Comparison of ENCODE assay signal across 1 cellular context in genomic region chr5:137657073-137657472, GRCh38.
TF ChIP-seq lines count a peak whose summit lies in the region.

No MANE protein-coding gene starts in this region.

TF ChIP-seq in GM23338, 12 proteins besides CTCF, POLR2A, EP300 and RAD21 (continued from another document):
- TF ChIP-seq, protein P1, sequence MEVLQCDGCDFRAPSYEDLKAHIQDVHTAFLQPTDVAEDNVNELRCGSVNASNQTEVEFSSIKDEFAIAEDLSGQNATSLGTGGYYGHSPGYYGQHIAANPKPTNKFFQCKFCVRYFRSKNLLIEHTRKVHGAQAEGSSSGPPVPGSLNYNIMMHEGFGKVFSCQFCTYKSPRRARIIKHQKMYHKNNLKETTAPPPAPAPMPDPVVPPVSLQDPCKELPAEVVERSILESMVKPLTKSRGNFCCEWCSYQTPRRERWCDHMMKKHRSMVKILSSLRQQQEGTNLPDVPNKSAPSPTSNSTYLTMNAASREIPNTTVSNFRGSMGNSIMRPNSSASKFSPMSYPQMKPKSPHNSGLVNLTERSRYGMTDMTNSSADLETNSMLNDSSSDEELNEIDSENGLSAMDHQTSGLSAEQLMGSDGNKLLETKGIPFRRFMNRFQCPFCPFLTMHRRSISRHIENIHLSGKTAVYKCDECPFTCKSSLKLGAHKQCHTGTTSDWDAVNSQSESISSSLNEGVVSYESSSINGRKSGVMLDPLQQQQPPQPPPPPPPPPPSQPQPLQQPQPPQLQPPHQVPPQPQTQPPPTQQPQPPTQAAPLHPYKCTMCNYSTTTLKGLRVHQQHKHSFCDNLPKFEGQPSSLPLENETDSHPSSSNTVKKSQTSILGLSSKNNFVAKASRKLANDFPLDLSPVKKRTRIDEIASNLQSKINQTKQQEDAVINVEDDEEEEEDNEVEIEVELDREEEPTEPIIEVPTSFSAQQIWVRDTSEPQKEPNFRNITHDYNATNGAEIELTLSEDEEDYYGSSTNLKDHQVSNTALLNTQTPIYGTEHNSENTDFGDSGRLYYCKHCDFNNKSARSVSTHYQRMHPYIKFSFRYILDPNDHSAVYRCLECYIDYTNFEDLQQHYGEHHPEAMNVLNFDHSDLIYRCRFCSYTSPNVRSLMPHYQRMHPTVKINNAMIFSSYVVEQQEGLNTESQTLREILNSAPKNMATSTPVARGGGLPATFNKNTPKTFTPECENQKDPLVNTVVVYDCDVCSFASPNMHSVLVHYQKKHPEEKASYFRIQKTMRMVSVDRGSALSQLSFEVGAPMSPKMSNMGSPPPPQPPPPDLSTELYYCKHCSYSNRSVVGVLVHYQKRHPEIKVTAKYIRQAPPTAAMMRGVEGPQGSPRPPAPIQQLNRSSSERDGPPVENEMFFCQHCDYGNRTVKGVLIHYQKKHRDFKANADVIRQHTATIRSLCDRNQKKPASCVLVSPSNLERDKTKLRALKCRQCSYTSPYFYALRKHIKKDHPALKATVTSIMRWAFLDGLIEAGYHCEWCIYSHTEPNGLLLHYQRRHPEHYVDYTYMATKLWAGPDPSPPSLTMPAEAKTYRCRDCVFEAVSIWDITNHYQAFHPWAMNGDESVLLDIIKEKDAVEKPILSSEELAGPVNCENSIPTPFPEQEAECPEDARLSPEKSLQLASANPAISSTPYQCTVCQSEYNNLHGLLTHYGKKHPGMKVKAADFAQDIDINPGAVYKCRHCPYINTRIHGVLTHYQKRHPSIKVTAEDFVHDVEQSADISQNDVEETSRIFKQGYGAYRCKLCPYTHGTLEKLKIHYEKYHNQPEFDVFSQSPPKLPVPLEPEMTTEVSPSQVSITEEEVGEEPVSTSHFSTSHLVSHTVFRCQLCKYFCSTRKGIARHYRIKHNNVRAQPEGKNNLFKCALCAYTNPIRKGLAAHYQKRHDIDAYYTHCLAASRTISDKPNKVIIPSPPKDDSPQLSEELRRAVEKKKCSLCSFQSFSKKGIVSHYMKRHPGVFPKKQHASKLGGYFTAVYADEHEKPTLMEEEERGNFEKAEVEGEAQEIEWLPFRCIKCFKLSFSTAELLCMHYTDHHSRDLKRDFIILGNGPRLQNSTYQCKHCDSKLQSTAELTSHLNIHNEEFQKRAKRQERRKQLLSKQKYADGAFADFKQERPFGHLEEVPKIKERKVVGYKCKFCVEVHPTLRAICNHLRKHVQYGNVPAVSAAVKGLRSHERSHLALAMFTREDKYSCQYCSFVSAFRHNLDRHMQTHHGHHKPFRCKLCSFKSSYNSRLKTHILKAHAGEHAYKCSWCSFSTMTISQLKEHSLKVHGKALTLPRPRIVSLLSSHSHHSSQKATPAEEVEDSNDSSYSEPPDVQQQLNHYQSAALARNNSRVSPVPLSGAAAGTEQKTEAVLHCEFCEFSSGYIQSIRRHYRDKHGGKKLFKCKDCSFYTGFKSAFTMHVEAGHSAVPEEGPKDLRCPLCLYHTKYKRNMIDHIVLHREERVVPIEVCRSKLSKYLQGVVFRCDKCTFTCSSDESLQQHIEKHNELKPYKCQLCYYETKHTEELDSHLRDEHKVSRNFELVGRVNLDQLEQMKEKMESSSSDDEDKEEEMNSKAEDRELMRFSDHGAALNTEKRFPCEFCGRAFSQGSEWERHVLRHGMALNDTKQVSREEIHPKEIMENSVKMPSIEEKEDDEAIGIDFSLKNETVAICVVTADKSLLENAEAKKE (CRISPR knock-in tag; IDR thresholded peaks at IDR 0.05), result no peak
- TF ChIP-seq REST (IDR thresholded peaks at IDR 0.05; ENCODE audit: unreplicated experiment), result no peak
- TF ChIP-seq STAT1 (IDR thresholded peaks at IDR 0.05; ENCODE audit: unreplicated experiment), result no peak
- no peak for TF ChIP-seq CREB1 (CRISPR knock-in tag; IDR thresholded peaks at IDR 0.05; ENCODE audit: low read depth)
- no peak for TF ChIP-seq ZNF331 (CRISPR knock-in tag; IDR thresholded peaks at IDR 0.05; ENCODE audit: low read depth)
- no peak for TF ChIP-seq ETS1 (IDR thresholded peaks at IDR 0.05)
- TF ChIP-seq ZNF114 (CRISPR knock-in tag; IDR thresholded peaks at IDR 0.05), result no peak
- TF ChIP-seq POLR2AphosphoS5 (IDR thresholded peaks at IDR 0.05; ENCODE audit: low read depth), result no peak
- TF ChIP-seq JUNB (IDR thresholded peaks at IDR 0.05; ENCODE audit: unreplicated experiment), result no peak
- no peak for TF ChIP-seq EZH2phosphoT487 (IDR thresholded peaks at IDR 0.05; ENCODE audit: unreplicated experiment)
